17 cellular contexts compared by ENCODE assay signal in the genomic region with DNA sequence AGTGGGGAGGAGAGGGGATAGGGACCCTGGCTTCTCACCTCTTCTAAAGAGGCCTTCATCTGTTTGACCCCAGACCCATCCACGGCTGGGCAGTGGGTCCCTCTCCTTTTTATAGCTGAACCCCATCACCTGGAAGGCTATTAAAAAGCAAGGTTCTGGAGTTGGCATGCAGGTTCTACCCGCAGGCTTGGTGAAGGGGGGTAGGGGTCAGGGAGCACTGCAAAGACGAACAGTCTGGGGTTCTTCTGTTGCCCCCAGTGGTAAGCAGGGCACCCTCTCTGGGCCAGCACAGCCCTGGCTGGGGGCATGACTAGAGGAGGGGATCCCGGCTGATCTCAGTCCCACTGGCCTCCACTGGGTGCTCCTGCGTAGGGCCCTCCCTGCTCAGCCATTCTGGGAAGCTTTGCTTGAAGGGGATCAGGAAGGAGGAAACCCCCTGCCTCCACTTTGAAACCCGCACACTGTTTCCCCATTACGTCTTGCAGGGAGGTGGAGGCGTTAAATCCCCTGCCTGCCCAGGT. TPM values are rescaled to one million over a fixed set of nuclear protein-coding genes. Genes with fewer than 3 reads are reported as not detected.
A peak's percentile ranks its signal among the peaks of the same experiment; 100 is the strongest.
DNase-seq lines count a peak whose midpoint lies in the region; ATAC-seq and TF ChIP-seq lines count a peak whose summit lies in the region.
"Had no signal": no experiment of that assay in that cellular context is flagged by ENCODE, and none has a peak within 500 bp of the region (broad histone marks: within the 10 kb centered on the region; RNA-seq: fewer than 3 reads in every experiment).

No MANE protein-coding gene starts in this region.

- no peaks in the 10 kb centered on the region for H3K27me3 Mint-ChIP-seq in mesothelial cell of epicardium (ENCODE audit: low read depth)
- H3K27me3 Mint-ChIP-seq: activated CD8-positive, alpha-beta T cell treated with anti-CD3 and anti-CD28 coated beads for 36 hours; naive B cell had no signal

- peak; percentile 53 for DNase-seq in activated effector memory CD4-positive, alpha-beta T cell treated with anti-CD3 and anti-CD28 coated beads, Interleukin-2, amount 50 U/mL, for 16 hours
- DNase-seq in activated effector memory CD4-positive, alpha-beta T cell treated with Interleukin-2 at 50 U/mL for 16 hours, result no peak
- no peak for DNase-seq in mesothelial cell of epicardium (ENCODE audit: low spot score in 2 of 2, unreplicated experiment in 2 of 2)
- no peak for DNase-seq in vagina (ENCODE audit: extremely low spot score in 2 of 2)
- DNase-seq in omental fat pad (ENCODE audit: low spot score), result no peak
- DNase-seq in AG20443 (ENCODE audit: low spot score), result no peak
- DNase-seq: activated CD8-positive, alpha-beta T cell treated with anti-CD3 and anti-CD28 coated beads for 36 hours; aorta; naive B cell; NCI-H2081 treated with DMSO at 0.1 percent for 48 hours; NCI-H526 treated with DMSO at 0.1 percent for 48 hours; PC-9 had no signal

- peaks cover 8% of the 10 kb centered on the region for H3K36me3 Mint-ChIP-seq in mesothelial cell of epicardium
- H3K36me3 Mint-ChIP-seq: IgD-negative memory B cell had no signal

- H3K27me3 ChIP-seq in duodenal mucosa (ENCODE audit: control insufficient read depth in 1 of 2, insufficient read depth in 2 of 2, low read length in 2 of 2) (no peaks in the 10 kb centered on the region), vagina (no peaks in the 10 kb centered on the region)

- intact Hi-C loops in vagina (cut with DNase I), result no loop called here

- H3K4me1 ChIP-seq in duodenal mucosa (ENCODE audit: control insufficient read depth in 1 of 2, insufficient read depth in 2 of 2, low read length in 2 of 2), result peaks cover 70 to 88% of the 10 kb centered on the region in 2 donors
- H3K4me1 ChIP-seq in vagina, result peaks cover 74% of the 10 kb centered on the region

- H3K27ac Mint-ChIP-seq in mesothelial cell of epicardium, result peak overlapping the region; percentile 66
- H3K27ac Mint-ChIP-seq: activated CD8-positive, alpha-beta T cell treated with anti-CD3 and anti-CD28 coated beads for 36 hours had no signal

- H3K4me3 Mint-ChIP-seq in mesothelial cell of epicardium, result no peak overlapping the region
- H3K4me3 Mint-ChIP-seq: activated CD8-positive, alpha-beta T cell treated with anti-CD3 and anti-CD28 coated beads for 36 hours had no signal

- no peak for TF ChIP-seq POLR2A in vagina (IDR thresholded peaks at IDR 0.05)

- H3K4me1 Mint-ChIP-seq in mesothelial cell of epicardium, result peaks cover 10% of the 10 kb centered on the region

- H3K36me3 ChIP-seq in duodenal mucosa (ENCODE audit: control insufficient read depth in 1 of 2, insufficient read depth in 2 of 2, low read length in 2 of 2) (peaks cover 9 to 15% of the 10 kb centered on the region in 2 donors), vagina (peaks cover 0 to 4% of the 10 kb centered on the region in 2 donors)
- H3K36me3 ChIP-seq: thoracic aorta had no signal

- peak overlapping the region; percentile 43 to 69 for H3K9ac ChIP-seq in duodenal mucosa (ENCODE audit: low read depth in 1 of 2, low read length in 2 of 2)

- no peaks in the 10 kb centered on the region for H3K9me3 Mint-ChIP-seq in mesothelial cell of epicardium
- H3K9me3 Mint-ChIP-seq: activated CD8-positive, alpha-beta T cell treated with anti-CD3 and anti-CD28 coated beads for 36 hours; naive B cell had no signal

- H3K4me3 ChIP-seq in duodenal mucosa (ENCODE audit: low read depth in 1 of 2, low read length in 2 of 2), result peak overlapping the region in 1 of 2 donors; percentile 23
- no peak overlapping the region for H3K4me3 ChIP-seq in vagina
- H3K4me3 ChIP-seq: coronary artery, PC-9, thoracic aorta had no signal

- H3K9me3 ChIP-seq in duodenal mucosa (ENCODE audit: control insufficient read depth in 1 of 2, low read length in 2 of 2) (no peaks in the 10 kb centered on the region), vagina (no peaks in the 10 kb centered on the region)
- H3K9me3 ChIP-seq: thoracic aorta had no signal

- peak overlapping the region; percentile 89 for H3K27ac ChIP-seq in duodenal mucosa (ENCODE audit: low read depth, low read length)
- H3K27ac ChIP-seq in vagina, result peak overlapping the region; percentile 55
- H3K27ac ChIP-seq: PC-9, thoracic aorta had no signal

- TF ChIP-seq CTCF in mesothelial cell of epicardium (IDR thresholded peaks at IDR 0.05; ENCODE audit: unreplicated experiment), result no peak
- no peak for TF ChIP-seq CTCF in vagina (IDR thresholded peaks at IDR 0.05)
- TF ChIP-seq CTCF in omental fat pad (IDR thresholded peaks at IDR 0.05), result no peak

- no peak for ATAC-seq in omental fat pad (ENCODE audit: low FRiP score)
- no peak for ATAC-seq in GM19467 (IDR thresholded peaks at IDR 0.05; ENCODE audit: unreplicated experiment)
- ATAC-seq: activated CD8-positive, alpha-beta T cell treated with anti-CD3 and anti-CD28 coated beads for 36 hours had no signal

RNA-seq across cellular contexts. Expression of a gene that starts 13.6 kb away (rescaled TPM):
- 70.0 to 74.9 TPM (median 71.0 TPM) in 3 replicates for total RNA-seq in mesothelial cell of epicardium
- 66.3 TPM for total RNA-seq in vagina
- 10 to 100 TPM; 15.8 to 52.8 (median 32.0) TPM for total RNA-seq in omental fat pad
